In the genomic region with DNA sequence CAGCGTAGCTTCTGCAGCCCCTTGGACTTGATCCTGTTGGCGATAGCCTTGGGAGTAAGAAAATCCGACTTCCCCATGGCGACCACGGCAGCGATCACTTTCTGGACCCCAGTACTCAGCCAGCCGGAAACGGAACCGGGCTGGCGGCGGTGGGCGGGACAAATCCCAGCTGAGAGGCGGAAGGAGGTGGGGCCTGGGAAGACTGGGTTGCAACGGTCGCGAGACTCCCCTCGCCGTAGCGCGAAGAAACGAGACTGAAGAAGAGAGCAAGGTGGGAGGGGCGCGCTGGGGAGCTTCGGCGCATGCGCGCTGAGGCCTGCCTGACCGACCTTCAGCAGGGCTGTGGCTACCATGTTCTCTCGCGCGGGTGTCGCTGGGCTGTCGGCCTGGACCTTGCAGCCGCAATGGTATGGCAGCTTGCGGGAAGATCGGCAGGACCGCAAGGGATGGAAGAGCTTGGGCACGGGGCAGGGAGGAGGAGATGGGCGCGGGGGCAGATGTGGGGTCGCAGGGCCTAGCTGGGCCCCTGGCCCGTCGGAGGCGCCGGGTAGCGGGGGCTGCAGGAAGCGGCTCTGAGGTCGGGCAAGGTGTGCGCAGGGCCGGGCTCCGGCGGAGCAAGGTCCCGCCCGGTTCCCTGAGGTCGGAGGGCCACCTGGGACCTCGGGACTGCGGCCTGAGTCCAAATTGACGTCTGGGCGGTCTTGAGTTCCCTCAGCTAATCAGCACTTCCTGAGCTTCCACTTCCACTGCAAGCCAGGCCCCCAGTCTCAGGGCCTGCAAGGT, we compare ENCODE assay signal across 1 cellular context.
TF ChIP-seq lines count a peak whose summit lies in the region.

A gene (plus strand): TSS at position 321 of the 783 bp plus-strand sequence. CDS start 31 bp downstream, at position 352.
A gene with protein sequence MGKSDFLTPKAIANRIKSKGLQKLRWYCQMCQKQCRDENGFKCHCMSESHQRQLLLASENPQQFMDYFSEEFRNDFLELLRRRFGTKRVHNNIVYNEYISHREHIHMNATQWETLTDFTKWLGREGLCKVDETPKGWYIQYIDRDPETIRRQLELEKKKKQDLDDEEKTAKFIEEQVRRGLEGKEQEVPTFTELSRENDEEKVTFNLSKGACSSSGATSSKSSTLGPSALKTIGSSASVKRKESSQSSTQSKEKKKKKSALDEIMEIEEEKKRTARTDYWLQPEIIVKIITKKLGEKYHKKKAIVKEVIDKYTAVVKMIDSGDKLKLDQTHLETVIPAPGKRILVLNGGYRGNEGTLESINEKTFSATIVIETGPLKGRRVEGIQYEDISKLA (minus strand): TSS at position 137 of the 783 bp plus-strand sequence. CDS start 60 bp downstream, at position 77.

TF ChIP-seq in GM12878, 131 proteins besides CTCF, POLR2A, EP300 and RAD21 (continued from another document and continues in another):
- TF ChIP-seq, protein P1, sequence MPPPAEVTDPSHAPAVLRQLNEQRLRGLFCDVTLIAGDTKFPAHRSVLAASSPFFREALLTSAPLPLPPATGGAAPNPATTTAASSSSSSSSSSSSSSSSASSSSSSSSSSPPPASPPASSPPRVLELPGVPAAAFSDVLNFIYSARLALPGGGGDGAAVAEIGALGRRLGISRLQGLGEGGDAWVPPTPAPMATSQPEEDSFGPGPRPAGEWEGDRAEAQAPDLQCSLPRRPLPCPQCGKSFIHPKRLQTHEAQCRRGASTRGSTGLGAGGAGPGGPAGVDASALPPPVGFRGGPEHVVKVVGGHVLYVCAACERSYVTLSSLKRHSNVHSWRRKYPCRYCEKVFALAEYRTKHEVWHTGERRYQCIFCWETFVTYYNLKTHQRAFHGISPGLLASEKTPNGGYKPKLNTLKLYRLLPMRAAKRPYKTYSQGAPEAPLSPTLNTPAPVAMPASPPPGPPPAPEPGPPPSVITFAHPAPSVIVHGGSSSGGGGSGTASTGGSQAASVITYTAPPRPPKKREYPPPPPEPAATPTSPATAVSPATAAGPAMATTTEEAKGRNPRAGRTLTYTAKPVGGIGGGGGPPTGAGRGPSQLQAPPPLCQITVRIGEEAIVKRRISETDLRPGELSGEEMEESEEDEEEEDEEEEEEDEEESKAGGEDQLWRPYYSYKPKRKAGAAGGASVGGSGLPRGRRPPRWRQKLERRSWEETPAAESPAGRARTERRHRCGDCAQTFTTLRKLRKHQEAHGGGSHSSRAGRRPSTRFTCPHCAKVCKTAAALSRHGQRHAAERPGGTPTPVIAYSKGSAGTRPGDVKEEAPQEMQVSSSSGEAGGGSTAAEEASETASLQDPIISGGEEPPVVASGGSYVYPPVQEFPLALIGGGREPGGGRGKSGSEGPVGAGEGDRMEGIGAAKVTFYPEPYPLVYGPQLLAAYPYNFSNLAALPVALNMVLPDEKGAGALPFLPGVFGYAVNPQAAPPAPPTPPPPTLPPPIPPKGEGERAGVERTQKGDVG (CRISPR knock-in tag; IDR thresholded peaks at IDR 0.05): no peak
- TF ChIP-seq EGR1 (IDR thresholded peaks at IDR 0.05; ENCODE audit: borderline replicate concordance in 1 of 2, low read depth in 2 of 2, low read length in 2 of 2): no peak
- TF ChIP-seq RB1 (IDR thresholded peaks at IDR 0.05; ENCODE audit: borderline replicate concordance): no peak; the same call in 1 of the 2 replicates
- TF ChIP-seq RELA (IDR thresholded peaks at IDR 0.05; ENCODE audit: borderline replicate concordance, partially characterized antibody): no peak
- no peak for TF ChIP-seq ETV6 (conservative IDR thresholded peaks at IDR 0.05 in 1 of 2, IDR thresholded peaks at IDR 0.05 in 1 of 2; ENCODE audit: borderline replicate concordance in 1 of 2, low read depth in 1 of 2)
- TF ChIP-seq, protein P2, sequence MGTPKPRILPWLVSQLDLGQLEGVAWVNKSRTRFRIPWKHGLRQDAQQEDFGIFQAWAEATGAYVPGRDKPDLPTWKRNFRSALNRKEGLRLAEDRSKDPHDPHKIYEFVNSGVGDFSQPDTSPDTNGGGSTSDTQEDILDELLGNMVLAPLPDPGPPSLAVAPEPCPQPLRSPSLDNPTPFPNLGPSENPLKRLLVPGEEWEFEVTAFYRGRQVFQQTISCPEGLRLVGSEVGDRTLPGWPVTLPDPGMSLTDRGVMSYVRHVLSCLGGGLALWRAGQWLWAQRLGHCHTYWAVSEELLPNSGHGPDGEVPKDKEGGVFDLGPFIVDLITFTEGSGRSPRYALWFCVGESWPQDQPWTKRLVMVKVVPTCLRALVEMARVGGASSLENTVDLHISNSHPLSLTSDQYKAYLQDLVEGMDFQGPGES (IDR thresholded peaks at IDR 0.05): no peak
- TF ChIP-seq, protein P3, sequence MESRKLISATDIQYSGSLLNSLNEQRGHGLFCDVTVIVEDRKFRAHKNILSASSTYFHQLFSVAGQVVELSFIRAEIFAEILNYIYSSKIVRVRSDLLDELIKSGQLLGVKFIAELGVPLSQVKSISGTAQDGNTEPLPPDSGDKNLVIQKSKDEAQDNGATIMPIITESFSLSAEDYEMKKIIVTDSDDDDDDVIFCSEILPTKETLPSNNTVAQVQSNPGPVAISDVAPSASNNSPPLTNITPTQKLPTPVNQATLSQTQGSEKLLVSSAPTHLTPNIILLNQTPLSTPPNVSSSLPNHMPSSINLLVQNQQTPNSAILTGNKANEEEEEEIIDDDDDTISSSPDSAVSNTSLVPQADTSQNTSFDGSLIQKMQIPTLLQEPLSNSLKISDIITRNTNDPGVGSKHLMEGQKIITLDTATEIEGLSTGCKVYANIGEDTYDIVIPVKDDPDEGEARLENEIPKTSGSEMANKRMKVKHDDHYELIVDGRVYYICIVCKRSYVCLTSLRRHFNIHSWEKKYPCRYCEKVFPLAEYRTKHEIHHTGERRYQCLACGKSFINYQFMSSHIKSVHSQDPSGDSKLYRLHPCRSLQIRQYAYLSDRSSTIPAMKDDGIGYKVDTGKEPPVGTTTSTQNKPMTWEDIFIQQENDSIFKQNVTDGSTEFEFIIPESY (IDR thresholded peaks at IDR 0.05): no peak
- no peak for TF ChIP-seq STAT1 (conservative IDR thresholded peaks at IDR 0.05)
- TF ChIP-seq, protein P4, sequence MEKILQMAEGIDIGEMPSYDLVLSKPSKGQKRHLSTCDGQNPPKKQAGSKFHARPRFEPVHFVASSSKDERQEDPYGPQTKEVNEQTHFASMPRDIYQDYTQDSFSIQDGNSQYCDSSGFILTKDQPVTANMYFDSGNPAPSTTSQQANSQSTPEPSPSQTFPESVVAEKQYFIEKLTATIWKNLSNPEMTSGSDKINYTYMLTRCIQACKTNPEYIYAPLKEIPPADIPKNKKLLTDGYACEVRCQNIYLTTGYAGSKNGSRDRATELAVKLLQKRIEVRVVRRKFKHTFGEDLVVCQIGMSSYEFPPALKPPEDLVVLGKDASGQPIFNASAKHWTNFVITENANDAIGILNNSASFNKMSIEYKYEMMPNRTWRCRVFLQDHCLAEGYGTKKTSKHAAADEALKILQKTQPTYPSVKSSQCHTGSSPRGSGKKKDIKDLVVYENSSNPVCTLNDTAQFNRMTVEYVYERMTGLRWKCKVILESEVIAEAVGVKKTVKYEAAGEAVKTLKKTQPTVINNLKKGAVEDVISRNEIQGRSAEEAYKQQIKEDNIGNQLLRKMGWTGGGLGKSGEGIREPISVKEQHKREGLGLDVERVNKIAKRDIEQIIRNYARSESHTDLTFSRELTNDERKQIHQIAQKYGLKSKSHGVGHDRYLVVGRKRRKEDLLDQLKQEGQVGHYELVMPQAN (conservative IDR thresholded peaks at IDR 0.05): peak; percentile 45
- no peak for TF ChIP-seq CHD4 (IDR thresholded peaks at IDR 0.05)
- TF ChIP-seq BCL11A (IDR thresholded peaks at IDR 0.05; ENCODE audit: low read depth, low read length): no peak
- TF ChIP-seq, protein P5, sequence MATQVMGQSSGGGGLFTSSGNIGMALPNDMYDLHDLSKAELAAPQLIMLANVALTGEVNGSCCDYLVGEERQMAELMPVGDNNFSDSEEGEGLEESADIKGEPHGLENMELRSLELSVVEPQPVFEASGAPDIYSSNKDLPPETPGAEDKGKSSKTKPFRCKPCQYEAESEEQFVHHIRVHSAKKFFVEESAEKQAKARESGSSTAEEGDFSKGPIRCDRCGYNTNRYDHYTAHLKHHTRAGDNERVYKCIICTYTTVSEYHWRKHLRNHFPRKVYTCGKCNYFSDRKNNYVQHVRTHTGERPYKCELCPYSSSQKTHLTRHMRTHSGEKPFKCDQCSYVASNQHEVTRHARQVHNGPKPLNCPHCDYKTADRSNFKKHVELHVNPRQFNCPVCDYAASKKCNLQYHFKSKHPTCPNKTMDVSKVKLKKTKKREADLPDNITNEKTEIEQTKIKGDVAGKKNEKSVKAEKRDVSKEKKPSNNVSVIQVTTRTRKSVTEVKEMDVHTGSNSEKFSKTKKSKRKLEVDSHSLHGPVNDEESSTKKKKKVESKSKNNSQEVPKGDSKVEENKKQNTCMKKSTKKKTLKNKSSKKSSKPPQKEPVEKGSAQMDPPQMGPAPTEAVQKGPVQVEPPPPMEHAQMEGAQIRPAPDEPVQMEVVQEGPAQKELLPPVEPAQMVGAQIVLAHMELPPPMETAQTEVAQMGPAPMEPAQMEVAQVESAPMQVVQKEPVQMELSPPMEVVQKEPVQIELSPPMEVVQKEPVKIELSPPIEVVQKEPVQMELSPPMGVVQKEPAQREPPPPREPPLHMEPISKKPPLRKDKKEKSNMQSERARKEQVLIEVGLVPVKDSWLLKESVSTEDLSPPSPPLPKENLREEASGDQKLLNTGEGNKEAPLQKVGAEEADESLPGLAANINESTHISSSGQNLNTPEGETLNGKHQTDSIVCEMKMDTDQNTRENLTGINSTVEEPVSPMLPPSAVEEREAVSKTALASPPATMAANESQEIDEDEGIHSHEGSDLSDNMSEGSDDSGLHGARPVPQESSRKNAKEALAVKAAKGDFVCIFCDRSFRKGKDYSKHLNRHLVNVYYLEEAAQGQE (IDR thresholded peaks at IDR 0.05; ENCODE audit: low read depth, low read length): no peak
- no peak for TF ChIP-seq KAT2A (conservative IDR thresholded peaks at IDR 0.05; ENCODE audit: control insufficient read depth, low read depth, low read length)
- TF ChIP-seq PAX5 (IDR thresholded peaks at IDR 0.05; ENCODE audit: borderline replicate concordance, low read depth, low read length): 0 out of 2 replicates have a peak, but pooled peaks have one; percentile 31
- no peak for TF ChIP-seq JUNB (IDR thresholded peaks at IDR 0.05)
- TF ChIP-seq YBX1 (IDR thresholded peaks at IDR 0.05): no peak
- no peak for TF ChIP-seq ZNF24 (IDR thresholded peaks at IDR 0.05)
- no peak for TF ChIP-seq SUZ12 (IDR thresholded peaks at IDR 0.05; ENCODE audit: unreplicated experiment)
- TF ChIP-seq CBX5 (IDR thresholded peaks at IDR 0.05; ENCODE audit: low read depth): no peak
- TF ChIP-seq SPI1 (IDR thresholded peaks at IDR 0.05; ENCODE audit: borderline replicate concordance, insufficient read depth, low read depth, low read length): peak; percentile 46; the same call in 1 of the 2 replicates
- TF ChIP-seq EZH2 (IDR thresholded peaks at IDR 0.05; ENCODE audit: borderline replicate concordance, control insufficient read depth, low read depth, low read length): no peak
- no peak for TF ChIP-seq WRNIP1 (IDR thresholded peaks at IDR 0.05; ENCODE audit: borderline replicate concordance, low read depth, low read length)
- no peak for TF ChIP-seq ZNF622 (IDR thresholded peaks at IDR 0.05)
- no peak for TF ChIP-seq BMI1 (IDR thresholded peaks at IDR 0.05; ENCODE audit: borderline replicate concordance)
- no peak for TF ChIP-seq PAX8 (IDR thresholded peaks at IDR 0.05)
- TF ChIP-seq SUPT20H (IDR thresholded peaks at IDR 0.05; ENCODE audit: borderline replicate concordance, control insufficient read depth, low read depth, low read length): no peak
- no peak for TF ChIP-seq ZSCAN29 (IDR thresholded peaks at IDR 0.05)
- peak; percentile 88 for TF ChIP-seq GABPA (IDR thresholded peaks at IDR 0.05; ENCODE audit: low read depth)
- no peak for TF ChIP-seq ZNF274 (IDR thresholded peaks at IDR 0.05; ENCODE audit: insufficient read depth, insufficient read length)
- no peak for TF ChIP-seq SREBF2 (IDR thresholded peaks at IDR 0.05; ENCODE audit: low read length)
- TF ChIP-seq FOXK2 (IDR thresholded peaks at IDR 0.05): no peak
- TF ChIP-seq LARP7 (IDR thresholded peaks at IDR 0.05): peak; percentile 79
- TF ChIP-seq, protein P6, sequence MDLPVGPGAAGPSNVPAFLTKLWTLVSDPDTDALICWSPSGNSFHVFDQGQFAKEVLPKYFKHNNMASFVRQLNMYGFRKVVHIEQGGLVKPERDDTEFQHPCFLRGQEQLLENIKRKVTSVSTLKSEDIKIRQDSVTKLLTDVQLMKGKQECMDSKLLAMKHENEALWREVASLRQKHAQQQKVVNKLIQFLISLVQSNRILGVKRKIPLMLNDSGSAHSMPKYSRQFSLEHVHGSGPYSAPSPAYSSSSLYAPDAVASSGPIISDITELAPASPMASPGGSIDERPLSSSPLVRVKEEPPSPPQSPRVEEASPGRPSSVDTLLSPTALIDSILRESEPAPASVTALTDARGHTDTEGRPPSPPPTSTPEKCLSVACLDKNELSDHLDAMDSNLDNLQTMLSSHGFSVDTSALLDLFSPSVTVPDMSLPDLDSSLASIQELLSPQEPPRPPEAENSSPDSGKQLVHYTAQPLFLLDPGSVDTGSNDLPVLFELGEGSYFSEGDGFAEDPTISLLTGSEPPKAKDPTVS (IDR thresholded peaks at IDR 0.05; ENCODE audit: low read depth, low read length): no peak
- TF ChIP-seq, protein P7, sequence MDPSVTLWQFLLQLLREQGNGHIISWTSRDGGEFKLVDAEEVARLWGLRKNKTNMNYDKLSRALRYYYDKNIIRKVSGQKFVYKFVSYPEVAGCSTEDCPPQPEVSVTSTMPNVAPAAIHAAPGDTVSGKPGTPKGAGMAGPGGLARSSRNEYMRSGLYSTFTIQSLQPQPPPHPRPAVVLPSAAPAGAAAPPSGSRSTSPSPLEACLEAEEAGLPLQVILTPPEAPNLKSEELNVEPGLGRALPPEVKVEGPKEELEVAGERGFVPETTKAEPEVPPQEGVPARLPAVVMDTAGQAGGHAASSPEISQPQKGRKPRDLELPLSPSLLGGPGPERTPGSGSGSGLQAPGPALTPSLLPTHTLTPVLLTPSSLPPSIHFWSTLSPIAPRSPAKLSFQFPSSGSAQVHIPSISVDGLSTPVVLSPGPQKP (IDR thresholded peaks at IDR 0.05; ENCODE audit: low read depth, low read length): peak; percentile 57; the same call in 1 of the 2 replicates
- no peak for TF ChIP-seq HDAC6 (IDR thresholded peaks at IDR 0.05; ENCODE audit: unreplicated experiment)
- no peak for TF ChIP-seq TCF7 (IDR thresholded peaks at IDR 0.05; ENCODE audit: borderline replicate concordance)
- TF ChIP-seq CREM (IDR thresholded peaks at IDR 0.05; ENCODE audit: low read depth): no peak
- TF ChIP-seq MTA3 (IDR thresholded peaks at IDR 0.05; ENCODE audit: borderline replicate concordance, low read length): no peak
- no peak for TF ChIP-seq NR2C2 (IDR thresholded peaks at IDR 0.05; ENCODE audit: borderline replicate concordance, control insufficient read depth, insufficient read length, low read depth)
- no peak for TF ChIP-seq ZNF217 (IDR thresholded peaks at IDR 0.05)
- TF ChIP-seq MEF2A (IDR thresholded peaks at IDR 0.05; ENCODE audit: insufficient read depth, low read depth, low read length): no peak
- no peak for TF ChIP-seq NFYA (IDR thresholded peaks at IDR 0.05; ENCODE audit: borderline replicate concordance, low read depth, low read length)
- no peak; the same call in 1 of the 2 replicates for TF ChIP-seq ZNF207 (IDR thresholded peaks at IDR 0.05; ENCODE audit: borderline replicate concordance)
- TF ChIP-seq ZNF384 (IDR thresholded peaks at IDR 0.05; ENCODE audit: borderline replicate concordance, low read depth, low read length): no peak
- TF ChIP-seq, protein P8, sequence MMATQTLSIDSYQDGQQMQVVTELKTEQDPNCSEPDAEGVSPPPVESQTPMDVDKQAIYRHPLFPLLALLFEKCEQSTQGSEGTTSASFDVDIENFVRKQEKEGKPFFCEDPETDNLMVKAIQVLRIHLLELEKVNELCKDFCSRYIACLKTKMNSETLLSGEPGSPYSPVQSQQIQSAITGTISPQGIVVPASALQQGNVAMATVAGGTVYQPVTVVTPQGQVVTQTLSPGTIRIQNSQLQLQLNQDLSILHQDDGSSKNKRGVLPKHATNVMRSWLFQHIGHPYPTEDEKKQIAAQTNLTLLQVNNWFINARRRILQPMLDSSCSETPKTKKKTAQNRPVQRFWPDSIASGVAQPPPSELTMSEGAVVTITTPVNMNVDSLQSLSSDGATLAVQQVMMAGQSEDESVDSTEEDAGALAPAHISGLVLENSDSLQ (IDR thresholded peaks at IDR 0.05): peak; percentile 63
